Comparison of ENCODE assay signal across 26 cellular contexts in the genomic region with DNA sequence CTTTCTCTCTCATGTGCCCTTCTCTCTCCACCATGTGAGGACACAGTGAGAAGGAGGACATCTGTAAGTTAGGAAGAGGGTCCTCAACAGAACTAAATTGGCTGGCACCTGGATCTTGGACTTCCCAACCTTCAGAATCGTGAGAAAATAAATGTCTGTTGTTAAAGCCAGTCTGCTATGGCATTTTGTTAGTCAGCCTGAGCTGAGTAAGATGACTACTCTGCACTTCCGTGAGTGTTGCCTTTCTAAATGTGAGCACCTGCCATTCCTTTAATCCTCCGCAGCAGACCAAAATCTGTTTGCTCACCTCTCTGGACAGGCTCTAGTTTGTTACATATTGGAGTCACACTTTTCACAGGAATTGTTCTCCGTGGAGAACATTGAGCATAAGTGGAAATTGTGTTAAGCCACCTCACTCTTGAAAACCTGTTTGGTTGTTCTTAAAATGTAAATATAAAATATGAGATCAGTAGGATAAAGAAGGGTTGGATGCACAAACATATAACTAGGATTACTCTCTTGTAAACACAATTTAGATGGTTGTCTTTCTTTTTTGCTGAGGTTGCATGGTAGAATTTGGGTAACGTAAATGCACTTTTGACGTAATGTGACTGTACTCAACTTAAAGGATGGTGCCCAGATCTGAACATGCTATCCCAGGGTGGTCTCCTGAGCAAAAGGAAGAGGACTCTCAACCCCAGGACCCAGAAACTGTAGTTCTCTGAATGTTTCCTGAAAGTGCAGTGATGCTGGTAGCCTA.
"Had no signal": no experiment of that assay in that cellular context is flagged by ENCODE, and none has a peak within 500 bp of the region (broad histone marks: within the 10 kb centered on the region; RNA-seq: fewer than 3 reads in every experiment).

No MANE protein-coding gene starts in this region.

- ATAC-seq: activated CD8-positive, alpha-beta memory T cell treated with anti-CD3 and anti-CD28 coated beads, Interleukin-2, amount 10 ng/mL, durations not matched to agents 7 days and 5 days; SK-N-SH treated with all-trans-retinoic acid at 6 μM for 48 hours had no signal

- H3K4me1 Mint-ChIP-seq: activated CD8-positive, alpha-beta memory T cell treated with anti-CD3 and anti-CD28 coated beads, Interleukin-2, amount 10 ng/mL, durations not matched to agents 7 days and 5 days; activated naive CD4-positive, alpha-beta T cell treated with anti-CD3 and anti-CD28 coated beads, Interleukin-2, amount 50 U/mL, for 24 hours had no signal

- DNase-seq: activated B cell treated with CpG ODN at 0.5 μM for 24 hours; activated CD4-positive, alpha-beta T cell treated with anti-CD3 and anti-CD28 coated beads for 1 hour; activated CD4-positive, alpha-beta T cell treated with anti-CD3 and anti-CD28 coated beads, Interleukin-2, amount 10 ng/mL, durations not matched to agents 24 days and 14 days; activated CD4-positive, alpha-beta T cell treated with anti-CD3 and anti-CD28 coated beads, Interleukin-2, amount 50 U/mL, for 48 hours; activated CD8-positive, alpha-beta memory T cell treated with anti-CD3 and anti-CD28 coated beads, Interleukin-2, amount 10 ng/mL, durations not matched to agents 7 days and 5 days; activated effector memory CD4-positive, alpha-beta T cell treated with Interleukin-2 at 50 U/mL for 16 hours; activated naive CD4-positive, alpha-beta T cell; activated T-cell treated with anti-CD3 and anti-CD28 coated beads, Interleukin-2, amount 50 U/mL, for 24 hours; aorta; central memory CD4-positive, alpha-beta T cell; MG63; NCI-H1105 treated with DMSO at 0.1 percent for 48 hours; NCI-H1436 treated with DMSO at 0.1 percent for 48 hours; NCI-H187; NCI-H2081; NCI-H510A treated with DMSO at 0.1 percent for 48 hours; NCI-H69; NK-92 treated with Interleukin-12 subunit alpha and Interleukin-12 subunit beta, amount 100 ng/mL, for 24 hours; SHP77; SW 1271 had no signal

- H3K27me3 ChIP-seq: breast epithelium, MG63, SJSA1 had no signal

- H3K36me3 Mint-ChIP-seq: activated CD8-positive, alpha-beta memory T cell treated with anti-CD3 and anti-CD28 coated beads, Interleukin-2, amount 10 ng/mL, durations not matched to agents 7 days and 5 days; activated naive CD4-positive, alpha-beta T cell treated with anti-CD3 and anti-CD28 coated beads, Interleukin-2, amount 50 U/mL, for 24 hours had no signal

- FAIRE-seq: RCC 7860 had no signal

- H3K27ac Mint-ChIP-seq: activated B cell treated with CpG ODN at 0.5 μM for 24 hours; activated CD4-positive, alpha-beta T cell treated with anti-CD3 and anti-CD28 coated beads, Interleukin-2, amount 10 ng/mL, durations not matched to agents 24 days and 14 days; activated CD8-positive, alpha-beta memory T cell treated with anti-CD3 and anti-CD28 coated beads, Interleukin-2, amount 10 ng/mL, durations not matched to agents 7 days and 5 days; activated naive CD4-positive, alpha-beta T cell treated with anti-CD3 and anti-CD28 coated beads, Interleukin-2, amount 50 U/mL, for 24 hours; activated T-cell treated with anti-CD3 and anti-CD28 coated beads, Interleukin-2, amount 50 U/mL, for 24 hours; activated T-helper 1 cell treated with anti-CD3 and anti-CD28 coated beads, Interleukin-12 subunit alpha, Interleukin-12 subunit beta, Interleukin-2, Interleukin-4 antibody, amounts not matched to agents 30 ng/mL and 10 ng/mL and 1 ng/mL, durations not matched to agents 14 hours and 24 hours and 36 hours had no signal

- H3K4me1 ChIP-seq: breast epithelium had no signal

- H3K27ac ChIP-seq: breast epithelium, SJSA1 had no signal

- H3K4me3 Mint-ChIP-seq: activated B cell treated with CpG ODN at 0.5 μM for 24 hours; activated CD4-positive, alpha-beta T cell treated with anti-CD3 and anti-CD28 coated beads, Interleukin-2, amount 10 ng/mL, durations not matched to agents 24 days and 14 days; activated CD8-positive, alpha-beta memory T cell treated with anti-CD3 and anti-CD28 coated beads, Interleukin-2, amount 10 ng/mL, durations not matched to agents 7 days and 5 days; activated naive CD4-positive, alpha-beta T cell treated with anti-CD3 and anti-CD28 coated beads, Interleukin-2, amount 50 U/mL, for 24 hours; activated T-cell treated with anti-CD3 and anti-CD28 coated beads, Interleukin-2, amount 50 U/mL, for 24 hours; activated T-helper 1 cell treated with anti-CD3 and anti-CD28 coated beads, Interleukin-12 subunit alpha, Interleukin-12 subunit beta, Interleukin-2, Interleukin-4 antibody, amounts not matched to agents 30 ng/mL and 10 ng/mL and 1 ng/mL, durations not matched to agents 14 hours and 24 hours and 36 hours had no signal

- H3K36me3 ChIP-seq: breast epithelium, MG63, SJSA1 had no signal

- H3K4me3 ChIP-seq: breast epithelium, MG63, SJSA1 had no signal

- H3K9me3 ChIP-seq: breast epithelium, MG63, SJSA1 had no signal

- H3K9me3 Mint-ChIP-seq: activated B cell treated with CpG ODN at 0.5 μM for 24 hours; activated CD4-positive, alpha-beta T cell treated with anti-CD3 and anti-CD28 coated beads, Interleukin-2, amount 10 ng/mL, durations not matched to agents 24 days and 14 days; activated naive CD4-positive, alpha-beta T cell treated with anti-CD3 and anti-CD28 coated beads, Interleukin-2, amount 50 U/mL, for 24 hours; activated T-cell treated with anti-CD3 and anti-CD28 coated beads, Interleukin-2, amount 50 U/mL, for 24 hours; activated T-helper 1 cell treated with anti-CD3 and anti-CD28 coated beads, Interleukin-12 subunit alpha, Interleukin-12 subunit beta, Interleukin-2, Interleukin-4 antibody, amounts not matched to agents 30 ng/mL and 10 ng/mL and 1 ng/mL, durations not matched to agents 14 hours and 24 hours and 36 hours had no signal
